In the genomic region with DNA sequence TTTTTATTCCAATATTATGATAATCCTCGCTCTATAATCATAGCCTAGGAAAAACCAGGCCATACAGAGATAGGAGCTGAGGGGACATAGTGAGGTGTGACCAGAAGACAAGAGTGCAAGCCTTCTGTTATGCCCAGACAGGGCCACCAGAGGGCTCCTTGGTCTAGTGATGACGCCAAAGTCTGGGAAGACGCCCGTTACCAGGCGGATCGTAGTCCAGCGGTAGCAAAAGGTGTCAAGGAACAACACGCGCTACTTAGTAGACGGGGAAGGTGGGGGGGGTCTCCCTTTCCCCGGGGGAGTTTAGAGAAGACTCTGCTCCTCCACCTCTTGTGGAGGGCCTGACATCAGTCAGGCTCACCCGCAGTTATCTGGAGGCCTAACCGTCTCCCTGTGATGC, we compare ENCODE assay signal across 8 cellular contexts.
DNase-seq lines count a peak whose midpoint lies in the region; ATAC-seq and TF ChIP-seq lines count a peak whose summit lies in the region.
"Not testable (repeated sequence)": the region's sequence is repeated elsewhere in the genome, so short reads cannot be mapped to it uniquely, and the experiment has no call there.

No MANE protein-coding gene starts in this region.

- not testable (repeated sequence) for H3K4me2 ChIP-seq in Karpas-422 (ENCODE audit: low read depth, low read length, poor library complexity, severe bottlenecking)

- intact Hi-C loops in A673 (cut with micrococcal nuclease; ENCODE audit: unreplicated experiment); activated CD4-positive, alpha-beta T cell treated with anti-CD3 and anti-CD28 coated beads for 36 hours (cut with DNase I, micrococcal nuclease): not testable (repeated sequence)

- H3K4me3 Mint-ChIP-seq in activated CD4-positive, alpha-beta T cell treated with anti-CD3 and anti-CD28 coated beads for 36 hours; chondrocyte (ENCODE audit: unreplicated experiment); osteocyte (ENCODE audit: unreplicated experiment): not testable (repeated sequence)

- CTCF ChIA-PET in A673 (lab: Charles Lee); activated CD4-positive, alpha-beta T cell treated with anti-CD3 and anti-CD28 coated beads for 36 hours (lab: Charles Lee): not testable (repeated sequence)

- not testable (repeated sequence) for H3K79me2 ChIP-seq in Karpas-422 (ENCODE audit: low read length)

- DNase-seq in A673 (ENCODE audit: low spot score): peak; percentile 10
- DNase-seq in EL: peak; percentile 29
- DNase-seq in Karpas-422: peak; percentile 65
- DNase-seq in OCI-M1 (lab: John Stamatoyannopoulos, UW): peak; percentile 51
- DNase-seq in activated CD4-positive, alpha-beta T cell treated with anti-CD3 and anti-CD28 coated beads for 36 hours: peak; percentile 31
- DNase-seq in chondrocyte (ENCODE audit: low spot score); osteocyte (ENCODE audit: extremely low spot score, unreplicated experiment): not testable (repeated sequence)
- peak; percentile 23 for DNase-seq in iPS DF 19.7 (ENCODE audit: low read depth, low spot score)

- not testable (repeated sequence) for H2AFZ ChIP-seq in Karpas-422 (ENCODE audit: low read length)

- TF ChIP-seq CTCF in A673 (conservative IDR thresholded peaks at IDR 0.05; ENCODE audit: low read depth, low read length) (0 out of 2 replicates have a peak, but pooled peaks have one; percentile 23), chondrocyte (IDR thresholded peaks at IDR 0.05) (peak; percentile 70), osteocyte (IDR thresholded peaks at IDR 0.05) (peak; percentile 37)

- ATAC-seq in activated CD4-positive, alpha-beta T cell treated with anti-CD3 and anti-CD28 coated beads for 36 hours: not testable (repeated sequence)

- H3K4me1 Mint-ChIP-seq in activated CD4-positive, alpha-beta T cell treated with anti-CD3 and anti-CD28 coated beads for 36 hours: not testable (repeated sequence)
- H3K4me1 Mint-ChIP-seq in chondrocyte (ENCODE audit: low read depth) (peaks cover 12% of the 10 kb centered on the region), osteocyte (ENCODE audit: unreplicated experiment) (peaks cover 11% of the 10 kb centered on the region)

- not testable (repeated sequence) for H3K9me2 ChIP-seq in Karpas-422 (replicated peaks; ENCODE audit: insufficient read depth, low read length)

- H3K9ac ChIP-seq in Karpas-422 (ENCODE audit: low read length): not testable (repeated sequence)

- H3K27ac Mint-ChIP-seq in activated CD4-positive, alpha-beta T cell treated with anti-CD3 and anti-CD28 coated beads for 36 hours; chondrocyte (ENCODE audit: unreplicated experiment); osteocyte (ENCODE audit: unreplicated experiment): not testable (repeated sequence)

- not testable (repeated sequence) for H3K27me3 ChIP-seq in A673 (replicated peaks; ENCODE audit: insufficient read depth, low read depth, low read length, poor library complexity); Karpas-422 (ENCODE audit: low read length)

- not testable (repeated sequence) for H3K36me3 Mint-ChIP-seq in activated CD4-positive, alpha-beta T cell treated with anti-CD3 and anti-CD28 coated beads for 36 hours (ENCODE audit: low read depth); chondrocyte (ENCODE audit: low read depth); osteocyte (ENCODE audit: unreplicated experiment)

- not testable (repeated sequence) for H3K9me3 ChIP-seq in A673 (ENCODE audit: low read depth, low read length, poor library complexity, severe bottlenecking); Karpas-422 (ENCODE audit: low read length)

- not testable (repeated sequence) for H3K27me3 Mint-ChIP-seq in activated CD4-positive, alpha-beta T cell treated with anti-CD3 and anti-CD28 coated beads for 36 hours; chondrocyte (ENCODE audit: low read depth); osteocyte (ENCODE audit: unreplicated experiment)

- not testable (repeated sequence) for H3K36me3 ChIP-seq in A673 (ENCODE audit: insufficient read depth, low read length, poor library complexity, severe bottlenecking); Karpas-422 (ENCODE audit: insufficient read depth, low read length)

- not testable (repeated sequence) for H4K20me1 ChIP-seq in Karpas-422 (ENCODE audit: insufficient read depth, low read depth, low read length)

- H3K9me3 Mint-ChIP-seq in activated CD4-positive, alpha-beta T cell treated with anti-CD3 and anti-CD28 coated beads for 36 hours (ENCODE audit: low read depth); chondrocyte (ENCODE audit: low read depth); osteocyte (ENCODE audit: unreplicated experiment): not testable (repeated sequence)

- not testable (repeated sequence) for H3K4me1 ChIP-seq in A673 (ENCODE audit: insufficient read depth, low read length, poor library complexity, severe bottlenecking); Karpas-422 (ENCODE audit: low read length)

- not testable (repeated sequence) for BruUV-seq in A673 (replicated peaks; lab: Mats Ljungman, UMichigan)

- not testable (repeated sequence) for H3K27ac ChIP-seq in A673 (ENCODE audit: low read depth, low read length, poor library complexity, severe bottlenecking); Karpas-422 (ENCODE audit: low read length)

- not testable (repeated sequence) for H3K4me3 ChIP-seq in A673 (ENCODE audit: low read depth, low read length, poor library complexity, severe bottlenecking); Karpas-422 (ENCODE audit: low read length)

- POLR2A ChIA-PET in A673 (lab: Charles Lee; ENCODE audit: low non-redundant PET): interaction anchor here (0.6 kb wide), 1 partner anchor 10 kb away, joined by 3 read pairs; no protein-coding TSS in a partner anchor
- POLR2A ChIA-PET in activated CD4-positive, alpha-beta T cell treated with anti-CD3 and anti-CD28 coated beads for 36 hours (lab: Charles Lee): not testable (repeated sequence)
